20 cellular contexts compared by ENCODE assay signal in genomic region chr21:18614327-18614726, GRCh38.
A peak's percentile ranks its signal among the peaks of the same experiment; 100 is the strongest.
DNase-seq lines count a peak whose midpoint lies in the region.
"Had no signal": no experiment of that assay in that cellular context is flagged by ENCODE, and none has a peak within 500 bp of the region (broad histone marks: within the 10 kb centered on the region; RNA-seq: fewer than 3 reads in every experiment).

No MANE protein-coding gene starts in this region.

- no peak overlapping the region for H3K4ac ChIP-seq in neuronal stem cell (ENCODE audit: low read length)

- no peaks in the 10 kb centered on the region for H3K36me3 ChIP-seq in neuronal stem cell (replicated peaks in 1 of 2; ENCODE audit: control insufficient read depth in 2 of 2, insufficient read depth in 2 of 2, low read length in 2 of 2)
- H3K36me3 ChIP-seq: BLaER1 had no signal

- no peak overlapping the region for H3K18ac ChIP-seq in neuronal stem cell (ENCODE audit: low read length)

- no peak overlapping the region for H3K27ac ChIP-seq in neuronal stem cell (replicated peaks; ENCODE audit: low read length)
- H3K27ac ChIP-seq: 22Rv1, BLaER1, C4-2B, GM23248 had no signal

- H4K8ac ChIP-seq in neuronal stem cell (ENCODE audit: low read depth, low read length), result no peak overlapping the region

- no CpG with 5 or more reads among the region's 3 CpGs for WGBS in neuronal stem cell (ENCODE audit: extremely low coverage in 2 of 2, insufficient read length in 2 of 2, insufficient replicate concordance in 1 of 2), 2 donors

- H3K4me2 ChIP-seq in neuronal stem cell (ENCODE audit: insufficient read depth, low read length, poor library complexity, severe bottlenecking), result no peak overlapping the region
- H3K4me2 ChIP-seq: BLaER1 had no signal

- H2BK15ac ChIP-seq in neuronal stem cell (ENCODE audit: low read length), result no peak overlapping the region

- H3K23ac ChIP-seq in neuronal stem cell (ENCODE audit: low read depth, low read length, poor library complexity), result no peak overlapping the region

- H2AK5ac ChIP-seq in neuronal stem cell (ENCODE audit: low read depth, low read length), result no peak overlapping the region

- H3K4me3 ChIP-seq in neuronal stem cell (ENCODE audit: low read length in 2 of 2), result no peak overlapping the region
- H3K4me3 ChIP-seq: BLaER1, GM12878, GM23248 had no signal

- H2BK12ac ChIP-seq in neuronal stem cell (ENCODE audit: low read length), result no peak overlapping the region

- no peaks in the 10 kb centered on the region for H3K79me1 ChIP-seq in neuronal stem cell (ENCODE audit: low read depth, low read length)

- no peak overlapping the region for H4K91ac ChIP-seq in neuronal stem cell (ENCODE audit: low read depth, low read length, poor library complexity)

- peaks cover 0 to 3% of the 10 kb centered on the region in 2 donors for H3K4me1 ChIP-seq in neuronal stem cell (ENCODE audit: control insufficient read depth in 2 of 2, insufficient read depth in 1 of 2, low read depth in 1 of 2, low read length in 2 of 2)
- H3K4me1 ChIP-seq: BLaER1, Caco-2 had no signal

- no peaks in the 10 kb centered on the region for H3K9me3 ChIP-seq in neuronal stem cell (replicated peaks in 1 of 2; ENCODE audit: control insufficient read depth in 2 of 2, insufficient read depth in 1 of 2, low read depth in 1 of 2, low read length in 2 of 2)
- H3K9me3 ChIP-seq: BLaER1, Caco-2 had no signal

- no peak overlapping the region for H2BK120ac ChIP-seq in neuronal stem cell (ENCODE audit: low read depth, low read length)

- H2BK5ac ChIP-seq in neuronal stem cell (ENCODE audit: low read length), result no peak overlapping the region

- H2AFZ ChIP-seq in neuronal stem cell (ENCODE audit: low read length), result peak overlapping the region; percentile 30
- H2AFZ ChIP-seq: GM23248 had no signal

- H3K27me3 ChIP-seq in neuronal stem cell (ENCODE audit: control insufficient read depth in 3 of 3, insufficient read depth in 3 of 3, low read depth in 1 of 3, low read length in 3 of 3), result no peaks in the 10 kb centered on the region
- H3K27me3 ChIP-seq: BLaER1 had no signal

- DNase-seq in NCI-H2107 treated with DMSO at 0.1 percent for 48 hours (lab: John Stamatoyannopoulos, UW; ENCODE audit: unreplicated experiment), result peak; percentile 21
- DNase-seq in NCI-H2107 (lab: John Stamatoyannopoulos, UW), result no peak
- peak; percentile 19 for DNase-seq in NCI-H82 (lab: John Stamatoyannopoulos, UW)
- DNase-seq in NCI-H82 treated with DMSO at 0.1 percent for 48 hours (lab: John Stamatoyannopoulos, UW; ENCODE audit: unreplicated experiment), result no peak
- peak; percentile 96 for DNase-seq in NCI-H69 (lab: John Stamatoyannopoulos, UW)
- no peak for DNase-seq in neuronal stem cell (ENCODE audit: low spot score)
- DNase-seq in amniotic stem cell (lab: John Stamatoyannopoulos, UW), result no peak
- DNase-seq in stimulated activated CD4-positive, alpha-beta T cell treated with anti-CD3 and anti-CD28 coated beads, Interleukin-1b, Interleukin-23, amount 100 ng/mL, for 48 hours, result no peak
- DNase-seq: Caco-2; CD4-positive, CD25-positive, alpha-beta regulatory T cell; CD8-positive, alpha-beta T cell; DMS153; DND-41; GM23248; H7; HCEC 1CT had no signal

- H3K14ac ChIP-seq in neuronal stem cell (ENCODE audit: low read length), result no peak overlapping the region

- no peak overlapping the region for H3K9ac ChIP-seq in neuronal stem cell (ENCODE audit: low read depth, low read length, poor library complexity)
- H3K9ac ChIP-seq: BLaER1, GM23248 had no signal

Comparison
In these comparisons a context has a peak if more than half of its experiments do, and no peak if none do; other contexts are left out.
1. DNase-seq: peak in NCI-H2107 treated with DMSO at 0.1 percent for 48 hours (single experiment), NCI-H82 (single experiment) and NCI-H69 (single experiment); none in NCI-H2107 (single experiment), NCI-H82 treated with DMSO at 0.1 percent for 48 hours (single experiment), neuronal stem cell (single experiment), amniotic stem cell (single experiment) and stimulated activated CD4-positive, alpha-beta T cell treated with anti-CD3 and anti-CD28 coated beads, Interleukin-1b, Interleukin-23, amount 100 ng/mL, for 48 hours (single experiment).